Comparison of ENCODE assay signal across 9 cellular contexts in genomic region chr10:69360485-69361302, GRCh38. TPM values are rescaled to one million over a fixed set of nuclear protein-coding genes. Genes with fewer than 3 reads are reported as not detected.
DNase-seq lines count a peak whose midpoint lies in the region; ATAC-seq, FAIRE-seq and TF ChIP-seq lines count a peak whose summit lies in the region.
"Had no signal": no experiment of that assay in that cellular context is flagged by ENCODE, and none has a peak within 500 bp of the region (broad histone marks: within the 10 kb centered on the region; RNA-seq: fewer than 3 reads in every experiment).

No MANE protein-coding gene starts in this region.

- H3K36me3 ChIP-seq in mesenchymal stem cell (ENCODE audit: control insufficient read depth in 1 of 2, insufficient read depth in 2 of 2, low read depth in 1 of 2, low read length in 2 of 2) = peaks cover 24 to 38% of the 10 kb centered on the region in 2 experiments

- no peak; a peak in 1 of 5 replicates for TF ChIP-seq RAD21 in A549 (conservative IDR thresholded peaks at IDR 0.05 in 1 of 2, IDR thresholded peaks at IDR 0.05 in 1 of 2)
- TF ChIP-seq RAD21 in Ishikawa (IDR thresholded peaks at IDR 0.05; ENCODE audit: low read depth) = no peak

- H3K23ac ChIP-seq in mesenchymal stem cell (ENCODE audit: low read length in 2 of 2) = no peak overlapping the region

- H3K4me3 ChIP-seq in A549 (no peak overlapping the region), mesenchymal stem cell (ENCODE audit: insufficient read depth in 1 of 2, low read depth in 1 of 2, low read length in 2 of 2) (peak overlapping the region in 1 of 2 experiments; percentile 29)

- TF ChIP-seq CTCF in A549 (IDR thresholded peaks at IDR 0.05) = no peak
- no peak for TF ChIP-seq CTCF in endothelial cell (IDR thresholded peaks at IDR 0.05; ENCODE audit: unreplicated experiment)

- no peak overlapping the region for H3K9ac ChIP-seq in mesenchymal stem cell (ENCODE audit: low read length)

- H3K36me3 Mint-ChIP-seq in endothelial cell (ENCODE audit: low read depth, unreplicated experiment) = peaks cover 24% of the 10 kb centered on the region

- H2BK120ac ChIP-seq in mesenchymal stem cell (ENCODE audit: low read depth, low read length) = no peak overlapping the region

- H4K91ac ChIP-seq in mesenchymal stem cell (ENCODE audit: low read length) = no peak overlapping the region

- no peak overlapping the region for H3K18ac ChIP-seq in mesenchymal stem cell (ENCODE audit: low read depth in 1 of 2, low read length in 2 of 2)

- H2BK5ac ChIP-seq in mesenchymal stem cell (ENCODE audit: low read depth, low read length, poor library complexity, severe bottlenecking) = no peak overlapping the region

- no peak for FAIRE-seq in A549 (lab: Jason Lieb, UNC)

- ATAC-seq in A549 = peak; percentile 96 to 97
- ATAC-seq in GM19397 (IDR thresholded peaks at IDR 0.05; ENCODE audit: unreplicated experiment) = no peak

- whole genome bisulfite sequencing in A549 (ENCODE audit: missing lambda C conversion rate) = 3% methylated on average over 8 of the region's 8 CpGs
- 81% methylated on average over 8 of the region's 8 CpGs for WGBS in mesenchymal stem cell

- no peak overlapping the region for H2BK15ac ChIP-seq in mesenchymal stem cell (ENCODE audit: low read depth, poor library complexity, severe bottlenecking)

- H3K27ac Mint-ChIP-seq in endothelial cell (ENCODE audit: unreplicated experiment) = no peak overlapping the region

- peaks cover 37% of the 10 kb centered on the region for H3K79me1 ChIP-seq in mesenchymal stem cell (replicated peaks; ENCODE audit: low read length, poor library complexity, severe bottlenecking)

- H3K4me1 Mint-ChIP-seq in endothelial cell (ENCODE audit: unreplicated experiment) = peaks cover 8% of the 10 kb centered on the region

- no peak overlapping the region for H2AFZ ChIP-seq in mesenchymal stem cell (ENCODE audit: low read depth, low read length)

- H3K4me2 ChIP-seq in A549 (peak overlapping the region; percentile 66), mesenchymal stem cell (ENCODE audit: low read length, poor library complexity, severe bottlenecking) (no peak overlapping the region)

- DNase-seq in A549 (ENCODE audit: low read depth in 1 of 2, low spot score in 1 of 2) = peak; percentile 83 to 94
- DNase-seq in cerebellum (ENCODE audit: low spot score) = peak; percentile 90
- DNase-seq in mesenchymal stem cell = peak; percentile 85
- no peak for DNase-seq in endothelial cell (ENCODE audit: low spot score)
- no peak for DNase-seq in activated CD4-positive, alpha-beta T cell treated with anti-CD3 and anti-CD28 coated beads, Interleukin-2, amount 50 U/mL, for 4 hours
- no peak for DNase-seq in cortex of kidney (lab: John Stamatoyannopoulos, UW)

- H3K9me3 ChIP-seq in A549 (no peaks in the 10 kb centered on the region), mesenchymal stem cell (ENCODE audit: control insufficient read depth, low read length) (no peaks in the 10 kb centered on the region)

- TF ChIP-seq POLR2A in A549 (IDR thresholded peaks at IDR 0.05; ENCODE audit: low read length) = no peak

- H4K8ac ChIP-seq in mesenchymal stem cell (ENCODE audit: low read length) = no peak overlapping the region

- POLR2A ChIA-PET in A549 (lab: Yijun Ruan, JAX) = no interaction called here

- H3K14ac ChIP-seq in mesenchymal stem cell (ENCODE audit: low read length in 2 of 2) = no peak overlapping the region

- H3K27me3 Mint-ChIP-seq in endothelial cell (ENCODE audit: unreplicated experiment) = peaks cover 8% of the 10 kb centered on the region

- H3K9me3 Mint-ChIP-seq in endothelial cell (ENCODE audit: unreplicated experiment) = no peaks in the 10 kb centered on the region

- H3K4ac ChIP-seq in mesenchymal stem cell (ENCODE audit: low read depth in 1 of 2, low read length in 2 of 2) = peak overlapping the region in 1 of 2 experiments; percentile 30

- H3K27me3 ChIP-seq in mesenchymal stem cell (ENCODE audit: control insufficient read depth in 1 of 2, insufficient read depth in 1 of 2, low read length in 2 of 2) = no peaks in the 10 kb centered on the region

- CTCF ChIA-PET in A549 (lab: Yijun Ruan, JAX) = interaction anchor here (1.3 to 1.9 kb wide), 2 partner anchors 12 to 34 kb away, joined by 3 to 5 read pairs; no protein-coding TSS in a partner anchor

- TF ChIP-seq EP300 in A549 (IDR thresholded peaks at IDR 0.05) (no peak; a peak in 1 of 5 replicates), Ishikawa (IDR thresholded peaks at IDR 0.05; ENCODE audit: borderline replicate concordance) (no peak)

- no peak overlapping the region for H2AK5ac ChIP-seq in mesenchymal stem cell (ENCODE audit: low read length, severe bottlenecking)

- H3K4me3 Mint-ChIP-seq in endothelial cell (ENCODE audit: unreplicated experiment) = no peak overlapping the region

- peaks cover 51% of the 10 kb centered on the region for H3K4me1 ChIP-seq in A549
- peaks cover 16% of the 10 kb centered on the region for H3K4me1 ChIP-seq in mesenchymal stem cell (ENCODE audit: control insufficient read depth, insufficient read depth, low read depth, low read length)

- peak overlapping the region in 1 of 2 experiments; percentile 69 for H2BK12ac ChIP-seq in mesenchymal stem cell (ENCODE audit: low read length in 2 of 2)

- peak overlapping the region; percentile 84 to 85 for H3K27ac ChIP-seq in A549
- no peak overlapping the region for H3K27ac ChIP-seq in mesenchymal stem cell (ENCODE audit: low read length, poor library complexity, severe bottlenecking)

TF ChIP-seq in A549, 52 proteins besides CTCF, POLR2A, EP300 and RAD21 (continues in another document):
- TF ChIP-seq GATA3 (IDR thresholded peaks at IDR 0.05; ENCODE audit: borderline replicate concordance) (peak; percentile 24; the same call in 1 of the 2 replicates), ZSCAN20 (CRISPR knock-in tag; IDR thresholded peaks at IDR 0.05) (no peak), MAX (IDR thresholded peaks at IDR 0.05) (peak; percentile 65), RARB (CRISPR knock-in tag; IDR thresholded peaks at IDR 0.05) (no peak), TFCP2L1 (CRISPR knock-in tag; IDR thresholded peaks at IDR 0.05) (no peak), NPAS2 (CRISPR knock-in tag; IDR thresholded peaks at IDR 0.05; ENCODE audit: borderline replicate concordance) (no peak), RFX5 (IDR thresholded peaks at IDR 0.05) (no peak), KDM1A (IDR thresholded peaks at IDR 0.05; ENCODE audit: low read depth) (no peak), SMC3 (IDR thresholded peaks at IDR 0.05) (0 out of 3 replicates have a peak, but pooled peaks have one; percentile 5)
- TF ChIP-seq, protein P1, sequence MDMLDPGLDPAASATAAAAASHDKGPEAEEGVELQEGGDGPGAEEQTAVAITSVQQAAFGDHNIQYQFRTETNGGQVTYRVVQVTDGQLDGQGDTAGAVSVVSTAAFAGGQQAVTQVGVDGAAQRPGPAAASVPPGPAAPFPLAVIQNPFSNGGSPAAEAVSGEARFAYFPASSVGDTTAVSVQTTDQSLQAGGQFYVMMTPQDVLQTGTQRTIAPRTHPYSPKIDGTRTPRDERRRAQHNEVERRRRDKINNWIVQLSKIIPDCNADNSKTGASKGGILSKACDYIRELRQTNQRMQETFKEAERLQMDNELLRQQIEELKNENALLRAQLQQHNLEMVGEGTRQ (IDR thresholded peaks at IDR 0.05) = no peak

TF ChIP-seq in Ishikawa, 13 proteins besides CTCF, POLR2A, EP300 and RAD21:
- TF ChIP-seq CEBPB (IDR thresholded peaks at IDR 0.05) (no peak), NFIC (IDR thresholded peaks at IDR 0.05) (peak; percentile 40; the same call in 1 of the 2 replicates)
- TF ChIP-seq, protein P2, sequence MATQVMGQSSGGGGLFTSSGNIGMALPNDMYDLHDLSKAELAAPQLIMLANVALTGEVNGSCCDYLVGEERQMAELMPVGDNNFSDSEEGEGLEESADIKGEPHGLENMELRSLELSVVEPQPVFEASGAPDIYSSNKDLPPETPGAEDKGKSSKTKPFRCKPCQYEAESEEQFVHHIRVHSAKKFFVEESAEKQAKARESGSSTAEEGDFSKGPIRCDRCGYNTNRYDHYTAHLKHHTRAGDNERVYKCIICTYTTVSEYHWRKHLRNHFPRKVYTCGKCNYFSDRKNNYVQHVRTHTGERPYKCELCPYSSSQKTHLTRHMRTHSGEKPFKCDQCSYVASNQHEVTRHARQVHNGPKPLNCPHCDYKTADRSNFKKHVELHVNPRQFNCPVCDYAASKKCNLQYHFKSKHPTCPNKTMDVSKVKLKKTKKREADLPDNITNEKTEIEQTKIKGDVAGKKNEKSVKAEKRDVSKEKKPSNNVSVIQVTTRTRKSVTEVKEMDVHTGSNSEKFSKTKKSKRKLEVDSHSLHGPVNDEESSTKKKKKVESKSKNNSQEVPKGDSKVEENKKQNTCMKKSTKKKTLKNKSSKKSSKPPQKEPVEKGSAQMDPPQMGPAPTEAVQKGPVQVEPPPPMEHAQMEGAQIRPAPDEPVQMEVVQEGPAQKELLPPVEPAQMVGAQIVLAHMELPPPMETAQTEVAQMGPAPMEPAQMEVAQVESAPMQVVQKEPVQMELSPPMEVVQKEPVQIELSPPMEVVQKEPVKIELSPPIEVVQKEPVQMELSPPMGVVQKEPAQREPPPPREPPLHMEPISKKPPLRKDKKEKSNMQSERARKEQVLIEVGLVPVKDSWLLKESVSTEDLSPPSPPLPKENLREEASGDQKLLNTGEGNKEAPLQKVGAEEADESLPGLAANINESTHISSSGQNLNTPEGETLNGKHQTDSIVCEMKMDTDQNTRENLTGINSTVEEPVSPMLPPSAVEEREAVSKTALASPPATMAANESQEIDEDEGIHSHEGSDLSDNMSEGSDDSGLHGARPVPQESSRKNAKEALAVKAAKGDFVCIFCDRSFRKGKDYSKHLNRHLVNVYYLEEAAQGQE (IDR thresholded peaks at IDR 0.05; ENCODE audit: low read depth) = peak; percentile 76

RNA-seq across cellular contexts. Expression of gene TACR2, which starts 56.0 kb away (rescaled TPM):
- polyA plus RNA-seq in A549 (2011; rRNA removed) = 0.16 and 0.24 TPM in 2 replicates
- polyA plus RNA-seq in A549 (2012; cell fraction: cytosol; rRNA removed) = 0.17 and 0.21 TPM in 2 replicates
- 0.06 and 0.16 TPM in 2 replicates for polyA plus RNA-seq in A549 (2012; cell fraction: nucleus; rRNA removed)
- polyA plus RNA-seq in A549 (2017; fragmentation: RNase III; extraction: RNeasy Plus Mini Kit Qiagen cat#74134 plus additional on column Dnase treatment) = 0.09 to 0.21 TPM (median 0.15 TPM) in 3 replicates
- polyA minus RNA-seq in A549 (2011; rRNA and poly(A)+ RNA removed) = 0.12 and 0.19 TPM in 2 replicates
- 0.82 TPM for total RNA-seq in cerebellum
- polyA plus RNA-seq in mesenchymal stem cell (2013, experiment 1 of 2) = not detected
- polyA plus RNA-seq in mesenchymal stem cell (2013, experiment 2 of 2) = 0.01 TPM
- not detected for total RNA-seq in endothelial cell (ENCODE audit: unreplicated experiment)
- total RNA-seq: activated CD8-positive, alpha-beta memory T cell treated with anti-CD3 and anti-CD28 coated beads for 36 hours had no signal

Comparison
In these comparisons a context has a peak if more than half of its experiments do, and no peak if none do; other contexts are left out.
1. DNase-seq: peak in A549 (2 of 2), cerebellum (single experiment) and mesenchymal stem cell (single experiment); none in endothelial cell (single experiment), activated CD4-positive, alpha-beta T cell treated with anti-CD3 and anti-CD28 coated beads, Interleukin-2, amount 50 U/mL, for 4 hours (0 of 2) and cortex of kidney (single experiment).